8 cellular contexts compared by ENCODE assay signal in genomic region chr3:97910236-97910831, GRCh38.
A peak's percentile ranks its signal among the peaks of the same experiment; 100 is the strongest.
DNase-seq lines count a peak whose midpoint lies in the region; ATAC-seq and TF ChIP-seq lines count a peak whose summit lies in the region.
"Not testable (repeated sequence)": the region's sequence is repeated elsewhere in the genome, so short reads cannot be mapped to it uniquely, and the experiment has no call there.

No MANE protein-coding gene starts in this region.

- H3K27ac ChIP-seq in CD8-positive, alpha-beta T cell (ENCODE audit: low read depth, low read length), result peak overlapping the region; percentile 45
- H3K27ac ChIP-seq in HL-60 (replicated peaks), result peak overlapping the region; percentile 80

- H3K4me1 Mint-ChIP-seq in CD8-positive, alpha-beta T cell (ENCODE audit: low read depth), result peaks cover 17% of the 10 kb centered on the region
- H3K4me1 Mint-ChIP-seq in activated CD8-positive, alpha-beta T cell treated with anti-CD3 and anti-CD28 coated beads for 36 hours (ENCODE audit: low read depth), result peaks cover 21% of the 10 kb centered on the region
- peaks cover 17% of the 10 kb centered on the region for H3K4me1 Mint-ChIP-seq in activated naive CD4-positive, alpha-beta T cell treated with anti-CD3 and anti-CD28 coated beads for 36 hours (ENCODE audit: low read depth)
- peaks cover 11% of the 10 kb centered on the region for H3K4me1 Mint-ChIP-seq in glutamatergic neuron (ENCODE audit: low read depth, unreplicated experiment)
- peaks cover 8 to 25% (median 17%) of the 10 kb centered on the region in 4 donors for H3K4me1 Mint-ChIP-seq in naive thymus-derived CD8-positive, alpha-beta T cell
- H3K4me1 Mint-ChIP-seq in stimulated activated naive CD8-positive, alpha-beta T cell treated with anti-CD3 and anti-CD28 coated beads, Interleukin-15, amount 100 ng/mL, for 72 hours, result peaks cover 17% of the 10 kb centered on the region

- not testable (repeated sequence) for H3K27me3 Mint-ChIP-seq in CD8-positive, alpha-beta T cell (ENCODE audit: low read depth); activated CD8-positive, alpha-beta T cell treated with anti-CD3 and anti-CD28 coated beads for 36 hours; activated naive CD4-positive, alpha-beta T cell treated with anti-CD3 and anti-CD28 coated beads for 36 hours (ENCODE audit: low read depth); glutamatergic neuron (ENCODE audit: unreplicated experiment); naive thymus-derived CD8-positive, alpha-beta T cell; stimulated activated naive CD8-positive, alpha-beta T cell treated with anti-CD3 and anti-CD28 coated beads, Interleukin-15, amount 100 ng/mL, for 72 hours

- H3K9me3 Mint-ChIP-seq in CD8-positive, alpha-beta T cell; activated CD8-positive, alpha-beta T cell treated with anti-CD3 and anti-CD28 coated beads for 36 hours; activated naive CD4-positive, alpha-beta T cell treated with anti-CD3 and anti-CD28 coated beads for 36 hours; glutamatergic neuron (ENCODE audit: unreplicated experiment); stimulated activated naive CD8-positive, alpha-beta T cell treated with anti-CD3 and anti-CD28 coated beads, Interleukin-15, amount 100 ng/mL, for 72 hours: not testable (repeated sequence)
- peaks cover 0 to 27% (median 4%) of the 10 kb centered on the region in 9 donors for H3K9me3 Mint-ChIP-seq in naive thymus-derived CD8-positive, alpha-beta T cell

- TF ChIP-seq CTCF in CD8-positive, alpha-beta T cell (IDR thresholded peaks at IDR 0.05); HL-60 (IDR thresholded peaks at IDR 0.05; ENCODE audit: insufficient read depth, low read length); activated CD8-positive, alpha-beta T cell treated with anti-CD3 and anti-CD28 coated beads for 36 hours (IDR thresholded peaks at IDR 0.05); glutamatergic neuron (IDR thresholded peaks at IDR 0.05; ENCODE audit: partially characterized antibody, unreplicated experiment): not testable (repeated sequence)

- not testable (repeated sequence) for H3K27me3 ChIP-seq in CD8-positive, alpha-beta T cell (ENCODE audit: insufficient read depth, low read length); HL-60 (ENCODE audit: insufficient read depth, poor library complexity, severe bottlenecking)

- peak; percentile 15 to 77 (median 31) for DNase-seq in CD8-positive, alpha-beta T cell
- peak in 1 of 2 experiments; percentile 49 for DNase-seq in HL-60 (ENCODE audit: low read depth in 1 of 2, low spot score in 1 of 2)
- DNase-seq in T-helper 1 cell, result peak in 4 of 5 donors; percentile 6 to 14 (median 10)
- DNase-seq in activated CD8-positive, alpha-beta T cell treated with anti-CD3 and anti-CD28 coated beads for 36 hours, result peak; percentile 45
- peak; percentile 18 for DNase-seq in activated naive CD4-positive, alpha-beta T cell treated with anti-CD3 and anti-CD28 coated beads for 36 hours
- DNase-seq in glutamatergic neuron, result not testable (repeated sequence)
- DNase-seq in naive thymus-derived CD8-positive, alpha-beta T cell, result peak; percentile 3 to 73 (median 46)
- DNase-seq in stimulated activated naive CD8-positive, alpha-beta T cell treated with anti-CD3 and anti-CD28 coated beads, Interleukin-15, amount 100 ng/mL, for 72 hours, result peak; percentile 12 to 21

- H3K36me3 Mint-ChIP-seq in CD8-positive, alpha-beta T cell; activated CD8-positive, alpha-beta T cell treated with anti-CD3 and anti-CD28 coated beads for 36 hours (ENCODE audit: low read depth); glutamatergic neuron (ENCODE audit: unreplicated experiment): not testable (repeated sequence)
- peaks cover 10% of the 10 kb centered on the region for H3K36me3 Mint-ChIP-seq in activated naive CD4-positive, alpha-beta T cell treated with anti-CD3 and anti-CD28 coated beads for 36 hours (ENCODE audit: low read depth)
- H3K36me3 Mint-ChIP-seq in naive thymus-derived CD8-positive, alpha-beta T cell, result peaks cover 0 to 12% (median 0%) of the 10 kb centered on the region in 3 donors

- CTCF ChIA-PET in CD8-positive, alpha-beta T cell (lab: Charles Lee), result interaction anchor here (0.6 to 1.0 kb wide), 2 partner anchors 11 to 116 kb away, joined by 3 to 5 read pairs; no protein-coding TSS in a partner anchor
- CTCF ChIA-PET in activated CD8-positive, alpha-beta T cell treated with anti-CD3 and anti-CD28 coated beads for 36 hours (lab: Charles Lee); activated naive CD4-positive, alpha-beta T cell treated with anti-CD3 and anti-CD28 coated beads for 36 hours (lab: Charles Lee): not testable (repeated sequence)

- POLR2A ChIA-PET in CD8-positive, alpha-beta T cell (lab: Charles Lee), result interaction anchor here (0.6 to 2.5 kb wide), 3 partner anchors 11 to 89 kb away, joined by 3 to 12 read pairs (median 4); partner anchors contain the start of gene CRYBG3
- POLR2A ChIA-PET in activated CD8-positive, alpha-beta T cell treated with anti-CD3 and anti-CD28 coated beads for 36 hours (lab: Charles Lee); naive thymus-derived CD8-positive, alpha-beta T cell (lab: Charles Lee): not testable (repeated sequence)

- peak overlapping the region; percentile 82 for H3K4me3 Mint-ChIP-seq in CD8-positive, alpha-beta T cell
- H3K4me3 Mint-ChIP-seq in activated CD8-positive, alpha-beta T cell treated with anti-CD3 and anti-CD28 coated beads for 36 hours, result peak overlapping the region; percentile 65
- H3K4me3 Mint-ChIP-seq in activated naive CD4-positive, alpha-beta T cell treated with anti-CD3 and anti-CD28 coated beads for 36 hours, result peak overlapping the region; percentile 72
- peak overlapping the region; percentile 38 for H3K4me3 Mint-ChIP-seq in glutamatergic neuron (ENCODE audit: unreplicated experiment)
- H3K4me3 Mint-ChIP-seq in naive thymus-derived CD8-positive, alpha-beta T cell, result peak overlapping the region; percentile 71 to 88 (median 82)
- peak overlapping the region; percentile 77 to 84 for H3K4me3 Mint-ChIP-seq in stimulated activated naive CD8-positive, alpha-beta T cell treated with anti-CD3 and anti-CD28 coated beads, Interleukin-15, amount 100 ng/mL, for 72 hours

- peak; percentile 68 for ATAC-seq in CD8-positive, alpha-beta T cell
- ATAC-seq in activated CD8-positive, alpha-beta T cell treated with anti-CD3 and anti-CD28 coated beads for 36 hours, result peak; percentile 51
- peak in 1 of 2 donors; percentile 67 for ATAC-seq in naive thymus-derived CD8-positive, alpha-beta T cell
- ATAC-seq in stimulated activated naive CD8-positive, alpha-beta T cell treated with anti-CD3 and anti-CD28 coated beads, Interleukin-15, amount 100 ng/mL, for 72 hours, result not testable (repeated sequence)

- not testable (repeated sequence) for H3K36me3 ChIP-seq in CD8-positive, alpha-beta T cell (ENCODE audit: insufficient read depth, low read length)

- peak overlapping the region; percentile 94 for H3K27ac Mint-ChIP-seq in CD8-positive, alpha-beta T cell
- H3K27ac Mint-ChIP-seq in activated CD8-positive, alpha-beta T cell treated with anti-CD3 and anti-CD28 coated beads for 36 hours, result peak overlapping the region; percentile 86
- H3K27ac Mint-ChIP-seq in activated naive CD4-positive, alpha-beta T cell treated with anti-CD3 and anti-CD28 coated beads for 36 hours, result peak overlapping the region; percentile 79
- peak overlapping the region; percentile 69 for H3K27ac Mint-ChIP-seq in glutamatergic neuron (ENCODE audit: unreplicated experiment)
- H3K27ac Mint-ChIP-seq in naive thymus-derived CD8-positive, alpha-beta T cell, result peak overlapping the region; percentile 82 to 97 (median 95)
- H3K27ac Mint-ChIP-seq in stimulated activated naive CD8-positive, alpha-beta T cell treated with anti-CD3 and anti-CD28 coated beads, Interleukin-15, amount 100 ng/mL, for 72 hours, result peak overlapping the region; percentile 67 to 73

- not testable (repeated sequence) for H3K9me3 ChIP-seq in CD8-positive, alpha-beta T cell (ENCODE audit: low read length)

- H3K4me3 ChIP-seq in CD8-positive, alpha-beta T cell (ENCODE audit: low read depth, low read length), result peak overlapping the region; percentile 33
- peak overlapping the region; percentile 40 for H3K4me3 ChIP-seq in HL-60 (replicated peaks; ENCODE audit: insufficient read depth, low read length)

- peaks cover 18% of the 10 kb centered on the region for H3K4me1 ChIP-seq in CD8-positive, alpha-beta T cell (ENCODE audit: insufficient read depth, low read length)

- intact Hi-C loops in CD8-positive, alpha-beta T cell (cut with DNase I, micrococcal nuclease), result loop anchor here in 1 of 2 experiments (2.0 to 5.0 kb wide), 2 partner anchors 38 to 88 kb away; partner anchors contain the start of gene CRYBG3
- intact Hi-C loops in activated CD8-positive, alpha-beta T cell treated with anti-CD3 and anti-CD28 coated beads for 36 hours (cut with micrococcal nuclease), result not testable (repeated sequence)
- intact Hi-C loops in activated naive CD4-positive, alpha-beta T cell treated with anti-CD3 and anti-CD28 coated beads for 36 hours (cut with micrococcal nuclease), result loop anchor here (2.0 kb wide), 1 partner anchor 62 kb away; the partner anchor contains the start of gene RIOX2
